22 cellular contexts compared by ENCODE assay signal in the genomic region with DNA sequence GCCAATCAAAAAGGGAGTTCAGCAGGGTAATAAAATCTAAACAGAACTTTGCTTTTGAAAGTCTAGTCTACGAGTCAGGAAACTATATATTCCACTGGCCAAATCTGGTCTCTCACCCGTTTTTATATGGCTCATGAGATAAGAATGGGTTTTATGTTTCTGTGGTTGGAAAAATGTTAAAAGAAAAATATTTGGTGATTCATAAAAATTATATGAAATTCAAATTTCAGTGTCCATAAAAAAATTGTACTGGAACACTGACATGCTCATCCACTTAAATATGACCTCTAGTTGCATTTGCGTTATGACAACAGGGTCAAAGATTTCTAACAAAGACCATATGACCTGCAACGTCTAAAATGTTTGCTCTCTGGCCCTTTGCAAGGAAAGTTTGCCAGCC. TPM values are rescaled to one million over a fixed set of nuclear protein-coding genes. Genes with fewer than 3 reads are reported as not detected.
DNase-seq lines count a peak whose midpoint lies in the region; ATAC-seq and TF ChIP-seq lines count a peak whose summit lies in the region.
"Had no signal": no experiment of that assay in that cellular context is flagged by ENCODE, and none has a peak within 500 bp of the region (broad histone marks: within the 10 kb centered on the region; RNA-seq: fewer than 3 reads in every experiment).

No MANE protein-coding gene starts in this region.

- no peak overlapping the region for H3K4me3 Mint-ChIP-seq in chondrocyte (ENCODE audit: unreplicated experiment)
- H3K4me3 Mint-ChIP-seq: CD14-positive monocyte, T-cell had no signal

- no peak overlapping the region for H3K4me2 ChIP-seq in neural cell (ENCODE audit: low read length)

- peak overlapping the region; percentile 88 for H3K27ac ChIP-seq in neural cell (ENCODE audit: low read length)
- H3K27ac ChIP-seq: HL-60, SK-N-MC had no signal

- peak; percentile 71 for DNase-seq in HS-5 (ENCODE audit: low read depth)
- no peak for DNase-seq in chondrocyte (ENCODE audit: low spot score)
- no peak for DNase-seq in GM20000 (ENCODE audit: low spot score)
- no peak for DNase-seq in stimulated activated CD4-positive, alpha-beta T cell treated with anti-CD3 and anti-CD28 coated beads, Interleukin-4, amount 100 ng/mL, for 4 hours
- DNase-seq: DMS 273 treated with DMSO at 0.1 percent for 48 hours, DND-41, GDM1, NCI-H1105 treated with DMSO at 0.1 percent for 48 hours, NCI-H1694, NCI-H2081 treated with DMSO at 0.1 percent for 48 hours, NCI-H2227 treated with DMSO at 0.1 percent for 48 hours, NCI-H510A treated with DMSO at 0.1 percent for 48 hours, NCI-H774, OCI-M1, SHP77, T-cell had no signal

- H3K27ac Mint-ChIP-seq in chondrocyte (ENCODE audit: unreplicated experiment) = peak overlapping the region; percentile 52
- H3K27ac Mint-ChIP-seq: T-cell had no signal

- no peaks in the 10 kb centered on the region for H3K27me3 ChIP-seq in neural cell (ENCODE audit: insufficient read depth, low read depth, low read length)

- H3K4me1 Mint-ChIP-seq in chondrocyte (ENCODE audit: low read depth) = peaks cover 34% of the 10 kb centered on the region
- H3K4me1 Mint-ChIP-seq: T-cell had no signal

- H3K9me2 ChIP-seq in neural cell (ENCODE audit: insufficient read depth, low read length) = no peaks in the 10 kb centered on the region

- H3K36me3 Mint-ChIP-seq in chondrocyte (ENCODE audit: low read depth) = peaks cover 1% of the 10 kb centered on the region
- H3K36me3 Mint-ChIP-seq: T-cell had no signal

- H3K36me3 ChIP-seq in neural cell (ENCODE audit: insufficient read depth, low read length) = no peaks in the 10 kb centered on the region

- H3K4me3 ChIP-seq in neural cell (ENCODE audit: low read length) = no peak overlapping the region
- H3K4me3 ChIP-seq: SK-N-MC had no signal

- H4K20me1 ChIP-seq in neural cell (ENCODE audit: insufficient read depth) = no peaks in the 10 kb centered on the region

- H3K9me3 ChIP-seq in neural cell (ENCODE audit: low read length) = no peaks in the 10 kb centered on the region

- no peaks in the 10 kb centered on the region for H3K27me3 Mint-ChIP-seq in chondrocyte (ENCODE audit: low read depth)
- H3K27me3 Mint-ChIP-seq: T-cell had no signal

- no peaks in the 10 kb centered on the region for H3F3A ChIP-seq in neural cell (ENCODE audit: insufficient read depth, low read length, poor library complexity, severe bottlenecking)

- TF ChIP-seq CTCF in chondrocyte (IDR thresholded peaks at IDR 0.05) (no peak), neural cell (IDR thresholded peaks at IDR 0.05; ENCODE audit: poor library complexity, severe bottlenecking) (no peak), GM20000 (IDR thresholded peaks at IDR 0.05; ENCODE audit: extremely low read depth, missing control alignments) (no peak)

- H3K9me3 Mint-ChIP-seq in chondrocyte (ENCODE audit: low read depth) = peaks cover 3% of the 10 kb centered on the region

- TF ChIP-seq EP300 in neural cell (conservative IDR thresholded peaks at IDR 0.05; ENCODE audit: poor library complexity, severe bottlenecking) = no peak

- peak overlapping the region; percentile 30 for H3K9ac ChIP-seq in neural cell (ENCODE audit: low read length)

- no peak overlapping the region for H2AFZ ChIP-seq in neural cell (ENCODE audit: low read depth, low read length)

- ATAC-seq in HG03521 (IDR thresholded peaks at IDR 0.05; ENCODE audit: unreplicated experiment) = no peak
- ATAC-seq in HG03175 (IDR thresholded peaks at IDR 0.05; ENCODE audit: unreplicated experiment) = no peak
- ATAC-seq: T-cell had no signal

- no peak for TF ChIP-seq RAD21 in neural cell (conservative IDR thresholded peaks at IDR 0.05)

- H3K79me2 ChIP-seq in neural cell (replicated peaks; ENCODE audit: insufficient read depth, low read length) = no peaks in the 10 kb centered on the region

TF ChIP-seq in neural cell, 6 proteins besides CTCF, POLR2A, EP300 and RAD21:
- no peak for TF ChIP-seq SMC3 (conservative IDR thresholded peaks at IDR 0.05; ENCODE audit: poor library complexity)
- TF ChIP-seq POLR2AphosphoS5 (IDR thresholded peaks at IDR 0.05) = no peak
- no peak for TF ChIP-seq MXI1 (conservative IDR thresholded peaks at IDR 0.05; ENCODE audit: poor library complexity, severe bottlenecking)
- no peak for TF ChIP-seq TAF1 (IDR thresholded peaks at IDR 0.05; ENCODE audit: low read depth)
- no peak for TF ChIP-seq EZH2 (IDR thresholded peaks at IDR 0.05; ENCODE audit: borderline replicate concordance, insufficient read depth, low read length, poor library complexity, severe bottlenecking)
- TF ChIP-seq, protein P1, sequence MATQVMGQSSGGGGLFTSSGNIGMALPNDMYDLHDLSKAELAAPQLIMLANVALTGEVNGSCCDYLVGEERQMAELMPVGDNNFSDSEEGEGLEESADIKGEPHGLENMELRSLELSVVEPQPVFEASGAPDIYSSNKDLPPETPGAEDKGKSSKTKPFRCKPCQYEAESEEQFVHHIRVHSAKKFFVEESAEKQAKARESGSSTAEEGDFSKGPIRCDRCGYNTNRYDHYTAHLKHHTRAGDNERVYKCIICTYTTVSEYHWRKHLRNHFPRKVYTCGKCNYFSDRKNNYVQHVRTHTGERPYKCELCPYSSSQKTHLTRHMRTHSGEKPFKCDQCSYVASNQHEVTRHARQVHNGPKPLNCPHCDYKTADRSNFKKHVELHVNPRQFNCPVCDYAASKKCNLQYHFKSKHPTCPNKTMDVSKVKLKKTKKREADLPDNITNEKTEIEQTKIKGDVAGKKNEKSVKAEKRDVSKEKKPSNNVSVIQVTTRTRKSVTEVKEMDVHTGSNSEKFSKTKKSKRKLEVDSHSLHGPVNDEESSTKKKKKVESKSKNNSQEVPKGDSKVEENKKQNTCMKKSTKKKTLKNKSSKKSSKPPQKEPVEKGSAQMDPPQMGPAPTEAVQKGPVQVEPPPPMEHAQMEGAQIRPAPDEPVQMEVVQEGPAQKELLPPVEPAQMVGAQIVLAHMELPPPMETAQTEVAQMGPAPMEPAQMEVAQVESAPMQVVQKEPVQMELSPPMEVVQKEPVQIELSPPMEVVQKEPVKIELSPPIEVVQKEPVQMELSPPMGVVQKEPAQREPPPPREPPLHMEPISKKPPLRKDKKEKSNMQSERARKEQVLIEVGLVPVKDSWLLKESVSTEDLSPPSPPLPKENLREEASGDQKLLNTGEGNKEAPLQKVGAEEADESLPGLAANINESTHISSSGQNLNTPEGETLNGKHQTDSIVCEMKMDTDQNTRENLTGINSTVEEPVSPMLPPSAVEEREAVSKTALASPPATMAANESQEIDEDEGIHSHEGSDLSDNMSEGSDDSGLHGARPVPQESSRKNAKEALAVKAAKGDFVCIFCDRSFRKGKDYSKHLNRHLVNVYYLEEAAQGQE (IDR thresholded peaks at IDR 0.05; ENCODE audit: borderline replicate concordance) = no peak

RNA-seq across cellular contexts. Expression of a gene that starts 22.3 kb away (rescaled TPM):
- total RNA-seq in chondrocyte = 2.5 to 2.9 TPM (median 2.6 TPM) in 3 replicates
- 0.32 and 0.43 TPM in 2 replicates for polyA plus RNA-seq in neural cell
- 0.24 and 0.69 TPM in 2 replicates for polyA minus RNA-seq in neural cell
- total RNA-seq: T-cell had no signal
